ENCODE assay signal across 27 cellular contexts in genomic region chr5:67827521-67827920, GRCh38.
"Had no signal": no experiment of that assay in that cellular context is flagged by ENCODE, and none has a peak within 500 bp of the region (broad histone marks: within the 10 kb centered on the region; RNA-seq: fewer than 3 reads in every experiment).

No MANE protein-coding gene starts in this region.

- H3K36me3 Mint-ChIP-seq: stimulated activated effector memory CD8-positive, alpha-beta T cell treated with anti-CD3 and anti-CD28 coated beads, Interleukin-12 subunit alpha, Interleukin-12 subunit beta, amount 100 ng/mL, for 72 hours; stimulated activated memory B cell treated with anti-CD40 and anti-IgM and Interleukin-4, amounts not matched to agents 10 μg/mL and 1 μg/mL and 100 μg/mL, for 72 hours; stimulated activated naive B cell treated with anti-CD40 and anti-IgM and Interleukin-4, amounts not matched to agents 10 μg/mL and 1 μg/mL and 100 μg/mL, for 72 hours; type B pancreatic cell had no signal

- H3K4me1 Mint-ChIP-seq: stimulated activated effector memory CD8-positive, alpha-beta T cell treated with anti-CD3 and anti-CD28 coated beads, Interleukin-12 subunit alpha, Interleukin-12 subunit beta, amount 100 ng/mL, for 72 hours; stimulated activated memory B cell treated with anti-CD40 and anti-IgM and Interleukin-4, amounts not matched to agents 10 μg/mL and 1 μg/mL and 100 μg/mL, for 72 hours; stimulated activated naive B cell treated with anti-CD40 and anti-IgM and Interleukin-4, amounts not matched to agents 10 μg/mL and 1 μg/mL and 100 μg/mL, for 72 hours; stimulated activated naive CD8-positive, alpha-beta T cell treated with anti-CD3 and anti-CD28 coated beads, Interleukin-15, amount 100 ng/mL, for 72 hours had no signal

- H3K27me3 ChIP-seq: stomach, suprapubic skin, testis, thyroid gland, tibial artery, tibial nerve, transverse colon, upper lobe of left lung, upper lobe of right lung, uterus, vagina had no signal

- H3K4me3 ChIP-seq: stomach, suprapubic skin, testis, thoracic aorta, thyroid gland, tibial artery, tibial nerve, transverse colon, upper lobe of left lung, upper lobe of right lung, uterus, vagina had no signal

- H3K9me3 ChIP-seq: stomach, suprapubic skin, testis, thoracic aorta, thyroid gland, tibial artery, tibial nerve, transverse colon, upper lobe of left lung, upper lobe of right lung, uterus, vagina had no signal

- H3K27ac ChIP-seq: stomach, suprapubic skin, testis, thoracic aorta, thyroid gland, tibial artery, tibial nerve, transverse colon, upper lobe of left lung, upper lobe of right lung, uterus, vagina had no signal

- H3K4me3 Mint-ChIP-seq: stimulated activated effector memory CD8-positive, alpha-beta T cell treated with anti-CD3 and anti-CD28 coated beads, Interleukin-12 subunit alpha, Interleukin-12 subunit beta, amount 100 ng/mL, for 72 hours; stimulated activated memory B cell treated with anti-CD40 and anti-IgM and Interleukin-4, amounts not matched to agents 10 μg/mL and 1 μg/mL and 100 μg/mL, for 72 hours; stimulated activated naive B cell treated with anti-CD40 and anti-IgM and Interleukin-4, amounts not matched to agents 10 μg/mL and 1 μg/mL and 100 μg/mL, for 72 hours; stimulated activated naive CD8-positive, alpha-beta T cell treated with anti-CD3 and anti-CD28 coated beads, Interleukin-15, amount 100 ng/mL, for 72 hours; stimulated activated naive CD8-positive, alpha-beta T cell treated with anti-CD3 and anti-CD28 coated beads, Interleukin-15, Interleukin-2, amounts not matched to agents 100 ng/mL and 50 ng/mL, for 24 hours; type B pancreatic cell had no signal

- H3K36me3 ChIP-seq: stomach, suprapubic skin, thoracic aorta, thyroid gland, tibial artery, tibial nerve, transverse colon, upper lobe of left lung, upper lobe of right lung, uterus, vagina had no signal

- H3K27me3 Mint-ChIP-seq: stimulated activated memory B cell treated with anti-CD40 and anti-IgM and Interleukin-4, amounts not matched to agents 10 μg/mL and 1 μg/mL and 100 μg/mL, for 72 hours; stimulated activated naive CD8-positive, alpha-beta T cell treated with anti-CD3 and anti-CD28 coated beads, Interleukin-15, amount 100 ng/mL, for 72 hours; stimulated activated naive CD8-positive, alpha-beta T cell treated with anti-CD3 and anti-CD28 coated beads, Interleukin-15, Interleukin-2, amounts not matched to agents 100 ng/mL and 50 ng/mL, for 24 hours had no signal

- ATAC-seq: stimulated activated effector memory CD8-positive, alpha-beta T cell treated with anti-CD3 and anti-CD28 coated beads, Interleukin-12 subunit alpha, Interleukin-12 subunit beta, amount 100 ng/mL, for 72 hours; stimulated activated memory B cell treated with anti-CD40 and anti-IgM and Interleukin-4, amounts not matched to agents 10 μg/mL and 1 μg/mL and 100 μg/mL, for 72 hours; stimulated activated naive B cell treated with anti-CD40 and anti-IgM and Interleukin-4, amounts not matched to agents 10 μg/mL and 1 μg/mL and 100 μg/mL, for 72 hours; stimulated activated naive CD8-positive, alpha-beta T cell treated with anti-CD3 and anti-CD28 coated beads, Interleukin-15, amount 100 ng/mL, for 72 hours; stimulated activated naive CD8-positive, alpha-beta T cell treated with anti-CD3 and anti-CD28 coated beads, Interleukin-15, Interleukin-2, amounts not matched to agents 100 U/mL and 50 U/mL, for 24 hours; upper lobe of right lung had no signal

- H3K27ac Mint-ChIP-seq: stimulated activated effector memory CD8-positive, alpha-beta T cell treated with anti-CD3 and anti-CD28 coated beads, Interleukin-12 subunit alpha, Interleukin-12 subunit beta, amount 100 ng/mL, for 72 hours; stimulated activated memory B cell treated with anti-CD40 and anti-IgM and Interleukin-4, amounts not matched to agents 10 μg/mL and 1 μg/mL and 100 μg/mL, for 72 hours; stimulated activated naive B cell treated with anti-CD40 and anti-IgM and Interleukin-4, amounts not matched to agents 10 μg/mL and 1 μg/mL and 100 μg/mL, for 72 hours; stimulated activated naive CD8-positive, alpha-beta T cell treated with anti-CD3 and anti-CD28 coated beads, Interleukin-15, amount 100 ng/mL, for 72 hours; stimulated activated naive CD8-positive, alpha-beta T cell treated with anti-CD3 and anti-CD28 coated beads, Interleukin-15, Interleukin-2, amounts not matched to agents 100 ng/mL and 50 ng/mL, for 24 hours; type B pancreatic cell had no signal

- DNase-seq: stimulated activated CD4-positive, alpha-beta T cell treated with anti-CD3 and anti-CD28 coated beads, Interleukin-2, amount 100 ng/mL, for 48 hours; stimulated activated CD4-positive, alpha-beta T cell treated with anti-CD3 and anti-CD28 coated beads, Interleukin-4, amount 100 ng/mL, for 1 hour; stimulated activated CD4-positive, alpha-beta T cell treated with anti-CD3 and anti-CD28 coated beads, Interleukin-4, amount 100 ng/mL, for 24 hours; stimulated activated CD4-positive, alpha-beta T cell treated with anti-CD3 and anti-CD28 coated beads, Interleukin-4, amount 100 ng/mL, for 4 hours; stimulated activated CD8-positive, alpha-beta memory T cell treated with anti-CD3 and anti-CD28 coated beads, Interleukin-4, amount 100 ng/mL, for 48 hours; stimulated activated naive B cell treated with anti-CD40 and anti-IgM and Interleukin-4, amounts not matched to agents 10 μg/mL and 1 μg/mL and 100 μg/mL, for 72 hours; stimulated activated naive CD4-positive, alpha-beta T cell; stimulated activated naive CD4-positive, alpha-beta T cell treated with Interleukin-2 at 50 U/mL for 16 hours; stimulated activated naive CD8-positive, alpha-beta T cell treated with anti-CD3 and anti-CD28 coated beads, Interleukin-15, amount 100 ng/mL, for 72 hours; stimulated activated naive CD8-positive, alpha-beta T cell treated with anti-CD3 and anti-CD28 coated beads, Interleukin-15, Interleukin-2, amounts not matched to agents 100 U/mL and 50 U/mL, for 24 hours; stomach; substantia nigra; testis; thyroid gland; tibial artery; transverse colon; upper lobe of left lung; upper lobe of right lung; uterus had no signal

- H3K9me3 Mint-ChIP-seq: stimulated activated effector memory CD8-positive, alpha-beta T cell treated with anti-CD3 and anti-CD28 coated beads, Interleukin-12 subunit alpha, Interleukin-12 subunit beta, amount 100 ng/mL, for 72 hours; stimulated activated naive CD8-positive, alpha-beta T cell treated with anti-CD3 and anti-CD28 coated beads, Interleukin-15, amount 100 ng/mL, for 72 hours; stimulated activated naive CD8-positive, alpha-beta T cell treated with anti-CD3 and anti-CD28 coated beads, Interleukin-15, Interleukin-2, amounts not matched to agents 100 ng/mL and 50 ng/mL, for 24 hours had no signal

- H3K4me1 ChIP-seq: testis, tibial artery, transverse colon, upper lobe of left lung, upper lobe of right lung, uterus, vagina had no signal
